ENCODE assay signal across 17 cellular contexts in the genomic region with DNA sequence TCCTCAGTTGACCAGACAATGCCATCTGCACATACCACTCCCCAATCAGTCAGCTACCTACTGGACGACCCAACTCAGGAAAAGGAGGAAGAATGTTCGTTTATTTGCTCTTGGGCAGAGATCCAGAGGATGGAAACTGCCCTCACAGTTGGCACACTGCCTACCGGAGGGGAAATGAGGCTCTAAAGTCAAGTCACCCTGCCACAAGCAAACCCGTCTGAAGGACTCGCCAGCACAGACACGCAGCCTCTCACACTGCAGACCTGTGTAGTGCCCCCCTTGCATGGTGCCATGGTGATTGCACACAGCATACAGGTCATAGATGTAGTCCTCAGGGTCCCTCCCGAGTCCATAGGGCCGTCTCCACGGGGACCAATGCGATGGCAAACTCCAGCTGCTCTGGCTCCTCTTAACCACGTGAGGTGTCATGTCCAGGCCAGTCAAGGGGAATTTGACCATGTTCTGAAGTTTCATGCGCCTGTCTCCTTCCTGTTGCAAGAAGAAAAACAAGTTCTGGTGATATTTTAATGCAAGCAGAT.
DNase-seq lines count a peak whose midpoint lies in the region; ATAC-seq, FAIRE-seq and TF ChIP-seq lines count a peak whose summit lies in the region.
"Had no signal": no experiment of that assay in that cellular context is flagged by ENCODE, and none has a peak within 500 bp of the region (broad histone marks: within the 10 kb centered on the region; RNA-seq: fewer than 3 reads in every experiment).

No MANE protein-coding gene starts in this region.

- no peak overlapping the region for H2AFZ ChIP-seq in endothelial cell of umbilical vein (ENCODE audit: low read depth, low read length)

- H3K27ac ChIP-seq in endothelial cell of umbilical vein (ENCODE audit: insufficient read depth, low read depth, low read length): peak overlapping the region; percentile 50
- H3K27ac ChIP-seq: 22Rv1, thyroid gland had no signal

- H3K9me3 ChIP-seq in endothelial cell of umbilical vein (replicated peaks; ENCODE audit: control insufficient read depth, insufficient read depth, low read length): no peaks in the 10 kb centered on the region
- H3K9me3 ChIP-seq: thyroid gland had no signal

- H3K4me2 ChIP-seq in endothelial cell of umbilical vein (ENCODE audit: insufficient read depth, low read length): no peak overlapping the region

- dilution Hi-C loops in endothelial cell of umbilical vein (cut with MboI; ENCODE audit: extremely low pct_ligation_motif_present, low sequenced_read_pairs): no loop called here

- no peak overlapping the region for H3K4me3 ChIP-seq in endothelial cell of umbilical vein (replicated peaks in 1 of 3; ENCODE audit: insufficient read depth in 1 of 3, low read depth in 1 of 3, low read length in 3 of 3)
- H3K4me3 ChIP-seq: GM12878, thyroid gland had no signal

- H3K9me1 ChIP-seq in endothelial cell of umbilical vein (replicated peaks; ENCODE audit: control insufficient read depth, extremely low read depth, insufficient read depth, low read length): no peaks in the 10 kb centered on the region

- H3K27me3 ChIP-seq in endothelial cell of umbilical vein (ENCODE audit: control insufficient read depth in 2 of 2, insufficient read depth in 2 of 2, low read length in 2 of 2): no peaks in the 10 kb centered on the region
- H3K27me3 ChIP-seq: thyroid gland had no signal

- BruUV-seq in endothelial cell of umbilical vein (replicated peaks; lab: Mats Ljungman, UMichigan): no TSS peak

- in situ Hi-C loops in G401 (cut with HindIII; ENCODE audit: low sequenced_read_pairs): no loop called here

- H3K4me1 ChIP-seq in endothelial cell of umbilical vein (ENCODE audit: control insufficient read depth, extremely low read depth, insufficient read depth, low read length): peaks cover 34% of the 10 kb centered on the region
- H3K4me1 ChIP-seq: thyroid gland had no signal

- ATAC-seq in HG03175 (IDR thresholded peaks at IDR 0.05; ENCODE audit: unreplicated experiment): no peak
- ATAC-seq: GM12878 had no signal

- peak overlapping the region; percentile 3 for H3K9ac ChIP-seq in endothelial cell of umbilical vein (replicated peaks; ENCODE audit: extremely low read depth, insufficient read depth, low read length)

- no peaks in the 10 kb centered on the region for H4K20me1 ChIP-seq in endothelial cell of umbilical vein (replicated peaks; ENCODE audit: control insufficient read depth, extremely low read depth, insufficient read depth, low read length)

- H3K79me2 ChIP-seq in endothelial cell of umbilical vein (ENCODE audit: control insufficient read depth, insufficient read depth, low read length): no peaks in the 10 kb centered on the region

- FAIRE-seq in endothelial cell of umbilical vein (lab: Jason Lieb, UNC): peak; percentile 77
- FAIRE-seq: GM12878 had no signal

- intact Hi-C loops in endothelial cell of umbilical vein (cut with micrococcal nuclease): loop anchor here (1.0 to 5.0 kb wide), 3 partner anchors 53 to 353 kb away; a partner anchor contains a TSS

- TF ChIP-seq POLR2A in endothelial cell of umbilical vein (IDR thresholded peaks at IDR 0.05; ENCODE audit: low read depth, low read length): peak; percentile 42

- TF ChIP-seq CTCF in endothelial cell of umbilical vein (IDR thresholded peaks at IDR 0.05; ENCODE audit: extremely low read depth in 1 of 2, insufficient read depth in 1 of 2, low read depth in 1 of 2, low read length in 2 of 2): no peak

- POLR2A ChIA-PET in endothelial cell of umbilical vein (lab: Charles Lee): interaction anchor here (1.3 kb wide), 1 partner anchor 69 kb away, joined by 3 read pairs; a partner anchor contains a TSS

- DNase-seq in DMS 273 (lab: John Stamatoyannopoulos, UW; ENCODE audit: unreplicated experiment) (peak; percentile 19), DMS 273 treated with DMSO at 0.1 percent for 48 hours (lab: John Stamatoyannopoulos, UW) (no peak), NCI-H345 treated with DMSO at 0.1 percent for 48 hours (lab: John Stamatoyannopoulos, UW; ENCODE audit: unreplicated experiment) (peak; percentile 6), endothelial cell of umbilical vein (ENCODE audit: low read depth, low spot score) (peak; percentile 91), pulmonary artery endothelial cell (ENCODE audit: low read depth, low spot score) (peak; percentile 35), cortex of kidney (lab: John Stamatoyannopoulos, UW) (no peak), G401 (ENCODE audit: low spot score) (no peak)
- DNase-seq: activated effector memory CD4-positive, alpha-beta T cell treated with Interleukin-2 at 50 U/mL for 16 hours; amniotic stem cell; H7; MM.1S; NCI-H226; stimulated activated CD4-positive, alpha-beta T cell treated with anti-CD3 and anti-CD28 coated beads, Interleukin-4, amount 100 ng/mL, for 1 hour; thyroid gland had no signal

- CTCF ChIA-PET in endothelial cell of umbilical vein (lab: Charles Lee): interaction anchor here (0.8 to 1.6 kb wide), 4 partner anchors 45 to 356 kb away, joined by 3 to 8 read pairs (median 4); no protein-coding TSS in a partner anchor

- peaks cover 6 to 12% of the 10 kb centered on the region in 2 experiments for H3K36me3 ChIP-seq in endothelial cell of umbilical vein (ENCODE audit: control insufficient read depth in 2 of 2, extremely low read depth in 1 of 2, insufficient read depth in 2 of 2, low read length in 2 of 2)

TF ChIP-seq in endothelial cell of umbilical vein, 7 proteins besides CTCF, POLR2A, EP300 and RAD21:
- TF ChIP-seq JUN (IDR thresholded peaks at IDR 0.05; ENCODE audit: borderline replicate concordance, insufficient read depth, insufficient read length, low read depth) (no peak), GATA2 (IDR thresholded peaks at IDR 0.05; ENCODE audit: insufficient read depth, insufficient read length, low read depth, low read length) (no peak), POLR2AphosphoS5 (IDR thresholded peaks at IDR 0.05; ENCODE audit: insufficient read depth, low read depth, low read length) (peak; percentile 42)
- TF ChIP-seq, protein P1, sequence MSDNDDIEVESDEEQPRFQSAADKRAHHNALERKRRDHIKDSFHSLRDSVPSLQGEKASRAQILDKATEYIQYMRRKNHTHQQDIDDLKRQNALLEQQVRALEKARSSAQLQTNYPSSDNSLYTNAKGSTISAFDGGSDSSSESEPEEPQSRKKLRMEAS (IDR thresholded peaks at IDR 0.05; ENCODE audit: insufficient read depth, insufficient read length): no peak

Comparison
In these comparisons a context has a peak if more than half of its experiments do, and no peak if none do; other contexts are left out.
1. DNase-seq: peak in DMS 273 (single experiment), NCI-H345 treated with DMSO at 0.1 percent for 48 hours (single experiment), endothelial cell of umbilical vein (single experiment) and pulmonary artery endothelial cell (single experiment); none in DMS 273 treated with DMSO at 0.1 percent for 48 hours (single experiment), cortex of kidney (single experiment) and G401 (single experiment).